ENCODE assay signal across 8 cellular contexts in genomic region chr6:31271641-31272357, GRCh38. TPM values are rescaled to one million over a fixed set of nuclear protein-coding genes. Genes with fewer than 3 reads are reported as not detected.
DNase-seq lines count a peak whose midpoint lies in the region; ATAC-seq, FAIRE-seq and TF ChIP-seq lines count a peak whose summit lies in the region.

Gene HLA-C, minus strand, starts transcription at chr6:31272092. Its CDS starts 21 bp downstream, at chr6:31272071.

- no peaks in the 10 kb centered on the region for H3K9me3 Mint-ChIP-seq in WTC11

- POLR2A ChIA-PET in A549 (lab: Yijun Ruan, JAX): no interaction called here
- POLR2A ChIA-PET in WTC11 (lab: Charles Lee): interaction anchor here (1.2 kb wide), 1 partner anchor 22 kb away, joined by 3 read pairs; no protein-coding TSS in a partner anchor

- peaks cover 47% of the 10 kb centered on the region for H3K27me3 Mint-ChIP-seq in WTC11 (ENCODE audit: low read depth)

- H3K4me2 ChIP-seq in A549 (peak within 1 kb of the TSS; percentile 82), smooth muscle cell (peak within 1 kb of the TSS; percentile 89)

- peak within 1 kb of the TSS; percentile 90 for H3K9ac ChIP-seq in smooth muscle cell (ENCODE audit: low read depth)

- peaks cover 27% of the 10 kb centered on the region for H3K36me3 Mint-ChIP-seq in WTC11

- H4K20me1 ChIP-seq in smooth muscle cell (ENCODE audit: low read depth): peaks cover 14% of the 10 kb centered on the region

- WGBS in A549 (ENCODE audit: missing lambda C conversion rate): 0% methylated on average over 16 of the region's 62 CpGs
- WGBS in smooth muscle cell (ENCODE audit: low lambda C conversion rate): 2% methylated on average over 46 of the region's 62 CpGs

- peak; percentile 86 to 89 for DNase-seq in A549 (ENCODE audit: low read depth in 1 of 2, low spot score in 1 of 2)
- DNase-seq in NCI-H2171 (lab: John Stamatoyannopoulos, UW): peak; percentile 41
- DNase-seq in WTC11 (ENCODE audit: low spot score): peak; percentile 81
- DNase-seq in bronchial epithelial cell (ENCODE audit: low read depth): peak; percentile 95
- DNase-seq in iPS-NIHi7 (ENCODE audit: extremely low spot score): peak; percentile 96
- DNase-seq in smooth muscle cell (lab: John Stamatoyannopoulos, UW; ENCODE audit: unreplicated experiment): peak; percentile 47

- H3K36me3 ChIP-seq in bronchial epithelial cell (ENCODE audit: control insufficient read depth, insufficient read depth, low read length) (peaks cover 8% of the 10 kb centered on the region), smooth muscle cell (ENCODE audit: low read depth) (no peaks in the 10 kb centered on the region)

- H3K9me3 ChIP-seq in A549 (no peaks in the 10 kb centered on the region), smooth muscle cell (replicated peaks; ENCODE audit: low read depth) (no peaks in the 10 kb centered on the region)

- H3K27ac ChIP-seq in A549: peak within 1 kb of the TSS; percentile 52 to 79; a peak in 5 of 6 replicates
- peak within 1 kb of the TSS; percentile 85 for H3K27ac ChIP-seq in smooth muscle cell (ENCODE audit: low read depth)

- H3K27ac Mint-ChIP-seq in WTC11: peak within 1 kb of the TSS; percentile 87; the same call in 1 of the 2 replicates

- TF ChIP-seq CTCF in A549 (IDR thresholded peaks at IDR 0.05) (no peak), WTC11 (IDR thresholded peaks at IDR 0.05) (no peak), bronchial epithelial cell (IDR thresholded peaks at IDR 0.05; ENCODE audit: insufficient read depth, low read length, severe bottlenecking) (peak; percentile 8), smooth muscle cell (IDR thresholded peaks at IDR 0.05; ENCODE audit: borderline replicate concordance, insufficient read depth, poor library complexity, severe bottlenecking) (no peak)

- no peak for TF ChIP-seq EP300 in A549 (IDR thresholded peaks at IDR 0.05)

- TF ChIP-seq POLR2A in A549 (IDR thresholded peaks at IDR 0.05; ENCODE audit: low read length): no peak
- TF ChIP-seq POLR2A in GM18526 (IDR thresholded peaks at IDR 0.05; ENCODE audit: extremely low read depth, insufficient read length): peak; percentile 94

- ATAC-seq in A549 (peak; percentile 98 to 99), HG03095 (IDR thresholded peaks at IDR 0.05; ENCODE audit: unreplicated experiment) (peak; percentile 68), WTC11 (peak; percentile 92)

- 0 out of 3 replicates have a peak, but pooled peaks cover 3% of the 10 kb centered on the region for H3K4me1 ChIP-seq in A549
- H3K4me1 ChIP-seq in smooth muscle cell (ENCODE audit: low read depth): peaks cover 4% of the 10 kb centered on the region

- H3K4me3 Mint-ChIP-seq in WTC11: peak within 1 kb of the TSS; percentile 88

- peak within 1 kb of the TSS; percentile 50 for H3K4me3 ChIP-seq in A549
- H3K4me3 ChIP-seq in bronchial epithelial cell (ENCODE audit: low read depth, low read length): peak within 1 kb of the TSS; percentile 75
- H3K4me3 ChIP-seq in smooth muscle cell: peak within 1 kb of the TSS; percentile 74

- FAIRE-seq in A549 (lab: Jason Lieb, UNC) (no peak), bronchial epithelial cell (lab: Jason Lieb, UNC) (no peak)

- no peaks in the 10 kb centered on the region for H3K79me2 ChIP-seq in smooth muscle cell (ENCODE audit: low read depth)

- TF ChIP-seq RAD21 in A549 (conservative IDR thresholded peaks at IDR 0.05 in 1 of 2, IDR thresholded peaks at IDR 0.05 in 1 of 2): no peak

- no peaks in the 10 kb centered on the region for H3F3A ChIP-seq in smooth muscle cell (ENCODE audit: low read depth)

- CTCF ChIA-PET in A549 (lab: Yijun Ruan, JAX): no interaction called here
- CTCF ChIA-PET in WTC11 (lab: Charles Lee): interaction anchor here (1.0 kb wide), 1 partner anchor 75 kb away, joined by 4 read pairs; no protein-coding TSS in a partner anchor

- H3K27me3 ChIP-seq in bronchial epithelial cell (ENCODE audit: control insufficient read depth, insufficient read depth, low read length) (no peaks in the 10 kb centered on the region), smooth muscle cell (ENCODE audit: low read depth) (peaks cover 7% of the 10 kb centered on the region)

- H2AFZ ChIP-seq in smooth muscle cell (ENCODE audit: low read depth): peak within 1 kb of the TSS; percentile 90

- peaks cover 18% of the 10 kb centered on the region for H3K4me1 Mint-ChIP-seq in WTC11

TF ChIP-seq in A549, 52 proteins besides CTCF, POLR2A, EP300 and RAD21:
- TF ChIP-seq TP53 (CRISPR knock-in tag; IDR thresholded peaks at IDR 0.05): no peak
- peak; percentile 98 for TF ChIP-seq RFX5 (IDR thresholded peaks at IDR 0.05)

TF ChIP-seq in WTC11, 78 proteins besides CTCF, POLR2A, EP300 and RAD21:
- peak; percentile 50 for TF ChIP-seq NFYB (CRISPR knock-in tag; conservative IDR thresholded peaks at IDR 0.05; ENCODE audit: low read depth)
- TF ChIP-seq E2F1 (CRISPR knock-in tag; IDR thresholded peaks at IDR 0.05): no peak
- TF ChIP-seq ZNF416 (CRISPR knock-in tag; IDR thresholded peaks at IDR 0.05): no peak

RNA-seq across cellular contexts. Expression of gene HLA-C, which starts in this region (rescaled TPM):
- 22.6 and 36.3 TPM in 2 replicates for polyA plus RNA-seq in A549 (2011; rRNA removed)
- 35.2 and 43.6 TPM in 2 replicates for polyA plus RNA-seq in A549 (2012; cell fraction: cytosol; rRNA removed)
- polyA plus RNA-seq in A549 (2012; cell fraction: nucleus; rRNA removed): 67.0 and 90.4 TPM in 2 replicates
- polyA plus RNA-seq in A549 (2017; fragmentation: RNase III; extraction: RNeasy Plus Mini Kit Qiagen cat#74134 plus additional on column Dnase treatment): 35.7 to 42.1 TPM (median 40.9 TPM) in 3 replicates
- 16.8 and 21.7 TPM in 2 replicates for polyA minus RNA-seq in A549 (2011; rRNA and poly(A)+ RNA removed)
- 82.9 to 107 TPM (median 106 TPM) in 3 replicates for total RNA-seq in WTC11 (2021)
- total RNA-seq in bronchial epithelial cell: 203 and 285 TPM in 2 replicates
- total RNA-seq in smooth muscle cell: 209 and 256 TPM in 2 replicates
- 387 and 404 TPM in 2 replicates for polyA plus RNA-seq in smooth muscle cell

Comparison
In these comparisons a context has a peak if more than half of its experiments do, and no peak if none do; other contexts are left out.
1. Peak in every context shown above with its lines: DNase-seq, ATAC-seq, H3K4me3 ChIP-seq and H3K27ac ChIP-seq.
2. DNase-seq: peak in every context shown above with its lines; median percentile 96 in iPS-NIHi7; 95 in bronchial epithelial cell; 88 in A549; 81 in WTC11; 47 in smooth muscle cell; 41 in NCI-H2171.